ENCODE assay signal across 8 cellular contexts in genomic region chr17:47323382-47324223, GRCh38. TPM values are rescaled to one million over a fixed set of nuclear protein-coding genes. Genes with fewer than 3 reads are reported as not detected.
A peak's percentile ranks its signal among the peaks of the same experiment; 100 is the strongest.
DNase-seq lines count a peak whose midpoint lies in the region; ATAC-seq and TF ChIP-seq lines count a peak whose summit lies in the region.

A gene with protein sequence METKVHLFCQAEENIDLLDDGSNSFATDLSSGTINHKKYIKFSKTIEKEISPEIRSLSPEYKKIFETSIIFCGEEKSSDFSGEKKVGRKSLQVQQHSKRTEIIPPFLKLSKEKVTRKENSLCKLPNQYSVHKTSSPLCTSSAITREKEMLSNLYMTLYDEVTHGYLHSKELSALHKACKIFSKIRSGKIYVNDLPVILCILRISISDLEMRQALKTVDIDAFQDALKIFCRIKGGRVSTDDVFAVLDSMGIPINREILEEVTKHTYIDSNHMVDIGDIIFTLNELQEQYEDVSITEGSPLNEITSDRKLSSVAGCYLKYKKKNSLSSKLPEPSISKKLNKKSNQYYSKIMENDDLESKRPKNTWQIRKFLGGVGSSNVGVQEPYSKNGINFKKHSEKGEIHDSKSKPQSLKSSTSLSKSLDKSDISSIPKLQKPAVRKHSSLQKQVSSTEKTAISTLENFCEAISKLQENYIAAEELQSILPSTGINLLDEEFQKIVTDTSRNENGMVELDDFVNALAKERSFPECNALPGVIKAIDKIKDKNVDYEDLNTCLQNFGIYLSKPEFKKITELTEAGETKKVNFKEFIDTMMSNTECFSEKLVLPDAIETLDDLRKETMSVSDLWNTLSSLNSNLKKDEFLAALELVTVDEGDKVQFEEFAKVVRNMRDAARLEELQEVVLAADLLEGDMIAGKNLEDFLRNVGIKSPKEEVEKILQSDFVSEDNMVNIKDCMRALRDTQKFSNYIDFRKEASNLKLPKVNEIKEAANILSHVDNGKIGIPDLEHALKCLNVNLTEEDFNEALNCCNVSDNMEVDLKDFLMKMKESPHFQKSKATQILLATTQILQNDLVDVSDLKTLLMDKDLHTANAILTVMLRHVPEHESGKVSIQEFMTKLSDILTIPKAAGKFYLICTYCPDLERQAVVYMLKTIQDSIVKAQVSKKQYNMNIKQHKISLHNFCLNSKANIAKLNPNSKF (plus strand): TSS chr17:47323955. CDS start chr17:47328354, 4,399 bp downstream.

- H3K4me1 ChIP-seq in ascending aorta = peaks cover 0 to 5% of the 10 kb centered on the region in 2 donors
- peaks cover 3% of the 10 kb centered on the region for H3K4me1 ChIP-seq in hepatocyte (ENCODE audit: insufficient read depth)

- H2AFZ ChIP-seq in hepatocyte = peak within 1 kb of the TSS; percentile 91

- peak; percentile 21 to 51 (median 32) for TF ChIP-seq CTCF in ascending aorta (IDR thresholded peaks at IDR 0.05)
- TF ChIP-seq CTCF in hepatocyte (IDR thresholded peaks at IDR 0.05; ENCODE audit: poor library complexity) = peak; percentile 11

- peak within 1 kb of the TSS; percentile 96 for H3K4me3 Mint-ChIP-seq in T-helper 2 cell treated with Interferon-gamma antibody and Interleukin-4, amounts not matched to agents 5 μg/mL and 100 μg/mL, for 36 hours

- 3% methylated on average over 50 of the region's 72 CpGs for WGBS in hepatocyte (ENCODE audit: low lambda C conversion rate, missing lambda C conversion rate)

- H3K9me3 Mint-ChIP-seq in T-helper 2 cell treated with Interferon-gamma antibody and Interleukin-4, amounts not matched to agents 5 μg/mL and 100 μg/mL, for 36 hours = peaks cover 5% of the 10 kb centered on the region

- no peaks in the 10 kb centered on the region for H3K36me3 Mint-ChIP-seq in T-helper 2 cell treated with Interferon-gamma antibody and Interleukin-4, amounts not matched to agents 5 μg/mL and 100 μg/mL, for 36 hours (ENCODE audit: low read depth)

- no peaks in the 10 kb centered on the region for H3K9me2 ChIP-seq in hepatocyte (replicated peaks; ENCODE audit: insufficient read depth)

- DNase-seq in NCI-H1436 treated with DMSO at 0.1 percent for 48 hours (lab: John Stamatoyannopoulos, UW) (peak; percentile 64), ascending aorta (ENCODE audit: low spot score in 2 of 2) (peak; percentile 62 to 95), hepatocyte (ENCODE audit: low spot score) (peak; percentile 95), retina (peak; percentile 93), cortex of kidney (lab: John Stamatoyannopoulos, UW) (no peak)
- DNase-seq in T-helper 2 cell treated with Interferon-gamma antibody and Interleukin-4, amounts not matched to agents 5 μg/mL and 100 μg/mL, for 36 hours (ENCODE audit: low spot score) = peak; percentile 82

- H3K4me3 ChIP-seq in ascending aorta (peak within 1 kb of the TSS; percentile 65 to 77), hepatocyte (peak within 1 kb of the TSS; percentile 52)

- H4K20me1 ChIP-seq in hepatocyte (ENCODE audit: insufficient read depth, poor library complexity, severe bottlenecking) = no peaks in the 10 kb centered on the region

- H3K27me3 ChIP-seq in ascending aorta (no peaks in the 10 kb centered on the region), hepatocyte (no peaks in the 10 kb centered on the region)

- H3K27ac ChIP-seq in ascending aorta = peak within 1 kb of the TSS; percentile 89 to 93
- H3K27ac ChIP-seq in hepatocyte = peak within 1 kb of the TSS; percentile 86

- peaks cover 12% of the 10 kb centered on the region for H3K4me1 Mint-ChIP-seq in T-helper 2 cell treated with Interferon-gamma antibody and Interleukin-4, amounts not matched to agents 5 μg/mL and 100 μg/mL, for 36 hours (ENCODE audit: low read depth)

- peaks cover 22% of the 10 kb centered on the region for H3K27me3 Mint-ChIP-seq in T-helper 2 cell treated with Interferon-gamma antibody and Interleukin-4, amounts not matched to agents 5 μg/mL and 100 μg/mL, for 36 hours (ENCODE audit: low read depth)

- H3K9me3 ChIP-seq in ascending aorta (peaks cover 0 to 8% of the 10 kb centered on the region in 2 donors), hepatocyte (ENCODE audit: low read depth) (no peaks in the 10 kb centered on the region)

- peak within 1 kb of the TSS; percentile 95 for H3K27ac Mint-ChIP-seq in T-helper 2 cell treated with Interferon-gamma antibody and Interleukin-4, amounts not matched to agents 5 μg/mL and 100 μg/mL, for 36 hours

- peak; percentile 84 for ATAC-seq in HG02852 (IDR thresholded peaks at IDR 0.05; ENCODE audit: unreplicated experiment)

- intact Hi-C loops in ascending aorta (cut with DNase I) = loop anchor here (2.0 kb wide), 2 partner anchors 45 to 99 kb away; no protein-coding TSS in a partner anchor

- peak; percentile 89 for TF ChIP-seq POLR2A in GM15510 (IDR thresholded peaks at IDR 0.05; ENCODE audit: borderline replicate concordance, extremely low read depth, insufficient read length)

- H3K79me2 ChIP-seq in hepatocyte = no peaks in the 10 kb centered on the region

- H3K36me3 ChIP-seq in ascending aorta (no peaks in the 10 kb centered on the region), hepatocyte (replicated peaks; ENCODE audit: insufficient read depth, low read depth) (no peaks in the 10 kb centered on the region)

- H3K4me2 ChIP-seq in hepatocyte = peak within 1 kb of the TSS; percentile 85

RNA-seq across cellular contexts. Expression of the gene that starts here (rescaled TPM):
- total RNA-seq in ascending aorta (1.2 TPM), hepatocyte (3.1 and 7.9 TPM in 2 replicates)
- polyA plus RNA-seq in hepatocyte = 1.9 and 2.1 TPM in 2 replicates
